Comparison of ENCODE assay signal across 25 cellular contexts in the genomic region with DNA sequence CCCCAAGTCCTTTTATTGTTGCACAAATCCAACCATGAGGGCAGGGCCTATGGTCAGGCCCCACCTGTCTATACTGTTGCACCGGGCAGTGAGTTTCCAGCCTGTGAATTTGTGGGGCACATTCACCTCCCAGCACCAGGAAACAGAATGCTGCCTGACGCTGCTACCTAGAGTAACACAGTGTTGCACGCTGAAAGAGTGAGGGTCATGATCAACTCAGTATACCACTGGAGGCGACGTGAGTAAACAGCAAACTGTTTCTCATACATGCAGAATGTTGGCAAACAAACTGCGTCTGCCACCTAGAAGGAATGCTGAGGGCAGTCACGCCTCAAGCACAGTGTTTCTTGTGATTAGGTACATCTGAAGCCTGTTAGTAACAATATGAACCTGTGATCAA. TPM values are rescaled to one million over a fixed set of nuclear protein-coding genes. Genes with fewer than 3 reads are reported as not detected.
DNase-seq lines count a peak whose midpoint lies in the region; ATAC-seq lines count a peak whose summit lies in the region.
"Had no signal": no experiment of that assay in that cellular context is flagged by ENCODE, and none has a peak within 500 bp of the region (broad histone marks: within the 10 kb centered on the region; RNA-seq: fewer than 3 reads in every experiment).

No MANE protein-coding gene starts in this region.

- H2AFZ ChIP-seq in GM23248, result no peak overlapping the region; the same call in 1 of the 2 replicates

- no peaks in the 10 kb centered on the region for H3K9me3 ChIP-seq in GM23248 (ENCODE audit: low read depth)
- H3K9me3 ChIP-seq: Caco-2 had no signal

- in situ Hi-C loops in GM23248 (cut with MboI), result no loop called here

- peaks cover 3% of the 10 kb centered on the region; the same call in 1 of the 2 replicates for H3F3A ChIP-seq in GM23248 (ENCODE audit: insufficient read depth)

- peak overlapping the region; percentile 41 for H3K4me3 Mint-ChIP-seq in central memory CD8-positive, alpha-beta T cell
- H3K4me3 Mint-ChIP-seq: CD4-positive, alpha-beta T cell; IgD-negative memory B cell had no signal

- H3K4me3 ChIP-seq in GM23248, result no peak overlapping the region
- H3K4me3 ChIP-seq: BLaER1 had no signal

- intact Hi-C loops in left colon (cut with DNase I, micrococcal nuclease), result no loop called here
- intact Hi-C loops in posterior vena cava (cut with DNase I), result no loop called here

- no peak overlapping the region for H3K9ac ChIP-seq in GM23248
- H3K9ac ChIP-seq: BLaER1 had no signal

- H3K9me2 ChIP-seq in GM23248 (ENCODE audit: insufficient read depth), result no peaks in the 10 kb centered on the region

- WGBS in GM23248 (ENCODE audit: low coverage in 1 of 2, low lambda C conversion rate in 2 of 2, missing lambda C conversion rate in 2 of 2), 2 experiments, result 35 to 41% methylated on average over 7 of the region's 7 CpGs

- no peaks in the 10 kb centered on the region for H4K20me1 ChIP-seq in GM23248 (ENCODE audit: insufficient read depth)
- H4K20me1 ChIP-seq: BLaER1 had no signal

- H3K4me2 ChIP-seq in GM23248 (ENCODE audit: unreplicated experiment), result no peak overlapping the region
- H3K4me2 ChIP-seq: BLaER1 had no signal

- H3K27me3 ChIP-seq in GM23248 (replicated peaks; ENCODE audit: insufficient read depth), result no peaks in the 10 kb centered on the region
- H3K27me3 ChIP-seq: BLaER1 had no signal

- H3K36me3 ChIP-seq in GM23248 (ENCODE audit: low read depth), result no peaks in the 10 kb centered on the region

- no peak overlapping the region for H3K27ac ChIP-seq in GM23248
- H3K27ac ChIP-seq: BLaER1 had no signal

- H3K79me2 ChIP-seq in GM23248 (ENCODE audit: insufficient read depth), result no peaks in the 10 kb centered on the region

- H3K36me3 Mint-ChIP-seq in central memory CD8-positive, alpha-beta T cell (ENCODE audit: insufficient read depth), result peaks cover 12% of the 10 kb centered on the region

- DNase-seq in GM23248, result peak; percentile 42
- DNase-seq in central memory CD8-positive, alpha-beta T cell (ENCODE audit: low spot score in 2 of 2), result no peak
- no peak for DNase-seq in left colon
- peak; percentile 56 for DNase-seq in posterior vena cava (ENCODE audit: low spot score)
- no peak for DNase-seq in activated gamma-delta T cell treated with Interleukin-2 at 50 U/mL for 16 hours
- DNase-seq in kidney tubule cell (ENCODE audit: low spot score), result no peak
- no peak for DNase-seq in activated T-cell treated with anti-CD3 and anti-CD28 coated beads for 4 hours
- DNase-seq in SK-N-DZ (ENCODE audit: low spot score), result no peak
- DNase-seq: Caco-2, DMS 273 treated with DMSO at 0.1 percent for 48 hours, DMS79 treated with DMSO at 0.1 percent for 48 hours, Karpas-422, MV-4-11, NCI-H1105 treated with DMSO at 0.1 percent for 48 hours, NCI-H2029 treated with DMSO at 0.1 percent for 48 hours, NCI-H2171, NCI-H345, NCI-H524 had no signal

- peaks cover 18% of the 10 kb centered on the region for H3K27me3 Mint-ChIP-seq in central memory CD8-positive, alpha-beta T cell

- no peaks in the 10 kb centered on the region for H3K4me1 ChIP-seq in GM23248 (ENCODE audit: insufficient read depth)
- H3K4me1 ChIP-seq: BLaER1, Caco-2 had no signal

- peak overlapping the region; percentile 84 for H3K27ac Mint-ChIP-seq in central memory CD8-positive, alpha-beta T cell (ENCODE audit: low read depth)
- H3K27ac Mint-ChIP-seq: CD4-positive, alpha-beta T cell; IgD-negative memory B cell had no signal

- ATAC-seq in central memory CD8-positive, alpha-beta T cell (replicated peaks; ENCODE audit: extremely low read depth, poor library complexity, severe bottlenecking), result peak; percentile 61
- ATAC-seq in left colon, result peak; percentile 25
- ATAC-seq: Right ventricle myocardium inferior had no signal

- peaks cover 7% of the 10 kb centered on the region for H3K4me1 Mint-ChIP-seq in central memory CD8-positive, alpha-beta T cell

- no peaks in the 10 kb centered on the region for H3K9me3 Mint-ChIP-seq in central memory CD8-positive, alpha-beta T cell
- H3K9me3 Mint-ChIP-seq: CD4-positive, alpha-beta T cell had no signal

RNA-seq across cellular contexts. Expression of a gene that starts 13.4 kb away (rescaled TPM):
- total RNA-seq in GM23248 (2014; rRNA removed; shearing (Covaris generic)), result 32.2 and 41.9 TPM in 2 replicates
- 15.1 and 17.8 TPM in 2 replicates for polyA plus RNA-seq in GM23248 (2016; fragmentation: Nextera tagmentation; extraction: Ambion mirVana)
- total RNA-seq in left colon, result 10 to 100 TPM; 35.1 to 41.5 TPM
- total RNA-seq in posterior vena cava, result 10 to 100 TPM; 30.1 to 30.7 TPM
- polyA plus RNA-seq in SK-N-DZ (2014; cell fraction: cytosol; rRNA removed), result 30.8 and 36.4 TPM in 2 replicates
- polyA plus RNA-seq in SK-N-DZ (2014; cell fraction: nucleus; rRNA removed), result 21.3 and 31.7 TPM in 2 replicates

RNA-seq across cellular contexts. Expression of a gene that starts 37.1 kb away (rescaled TPM):
- total RNA-seq in GM23248 (2014; rRNA removed; shearing (Covaris generic)), result not detected in 2 replicates
- polyA plus RNA-seq in GM23248 (2016; fragmentation: Nextera tagmentation; extraction: Ambion mirVana), result not detected in 2 replicates
- total RNA-seq in left colon (1 to 10 TPM; 1.8 to 4.6 TPM), posterior vena cava (10 to 100 TPM in 1 of 2 donors, 1 to 10 TPM in 1; 3.6 to 14.5 TPM)
- not detected in 2 replicates for polyA plus RNA-seq in SK-N-DZ (2014; cell fraction: cytosol; rRNA removed)
- polyA plus RNA-seq in SK-N-DZ (2014; cell fraction: nucleus; rRNA removed), result 3.6 TPM in 1 of 2 replicates, not detected in the other
- total RNA-seq: H4, M059J had no signal
- polyA plus RNA-seq: IgD-negative memory B cell had no signal

RNA-seq across cellular contexts. Expression of a gene that starts 47.3 kb away (rescaled TPM):
- 12.3 and 14.8 TPM in 2 replicates for total RNA-seq in GM23248 (2014; rRNA removed; shearing (Covaris generic))
- polyA plus RNA-seq in GM23248 (2016; fragmentation: Nextera tagmentation; extraction: Ambion mirVana), result 24.7 and 29.8 TPM in 2 replicates
- total RNA-seq in left colon, result 10 to 100 TPM; 43.5 to 45.6 TPM
- 10 to 100 TPM; 40.1 to 57.9 TPM for total RNA-seq in posterior vena cava
- 12.4 and 21.0 TPM in 2 replicates for polyA plus RNA-seq in SK-N-DZ (2014; cell fraction: cytosol; rRNA removed)
- polyA plus RNA-seq in SK-N-DZ (2014; cell fraction: nucleus; rRNA removed), result 11.6 and 44.0 TPM in 2 replicates

RNA-seq across cellular contexts. Expression of a gene that starts 47.6 kb away (rescaled TPM):
- 6.4 and 18.3 TPM in 2 replicates for total RNA-seq in GM23248 (2014; rRNA removed; shearing (Covaris generic))
- 2.4 and 3.2 TPM in 2 replicates for polyA plus RNA-seq in GM23248 (2016; fragmentation: Nextera tagmentation; extraction: Ambion mirVana)
- total RNA-seq in left colon (1 to 10 TPM; 6.2 to 9.6 TPM), posterior vena cava (1 to 10 TPM; 4.8 to 5.2 TPM)
- polyA plus RNA-seq in SK-N-DZ (2014; cell fraction: cytosol; rRNA removed), result 8.6 and 9.7 TPM in 2 replicates
- polyA plus RNA-seq in SK-N-DZ (2014; cell fraction: nucleus; rRNA removed), result 6.7 and 12.9 TPM in 2 replicates

RNA-seq across cellular contexts. Expression of a gene that starts 57.4 kb away (rescaled TPM):
- total RNA-seq in GM23248 (2014; rRNA removed; shearing (Covaris generic)), result not detected in 2 replicates
- not detected in 2 replicates for polyA plus RNA-seq in GM23248 (2016; fragmentation: Nextera tagmentation; extraction: Ambion mirVana)
- total RNA-seq in left colon, result not detected
- total RNA-seq in posterior vena cava, result not detected
- polyA plus RNA-seq in SK-N-DZ (2014; cell fraction: cytosol; rRNA removed), result not detected in 2 replicates
- polyA plus RNA-seq in SK-N-DZ (2014; cell fraction: nucleus; rRNA removed), result not detected in 2 replicates
- total RNA-seq: Caco-2; CD4-positive, alpha-beta T cell; H4; M059J; OCI-LY7; Right ventricle myocardium inferior had no signal
- polyA plus RNA-seq: IgD-negative memory B cell had no signal

Comparison
In these comparisons a context has a peak if more than half of its experiments do, and no peak if none do; other contexts are left out.
1. DNase-seq: peak in GM23248 (single experiment) and posterior vena cava (single experiment); none in central memory CD8-positive, alpha-beta T cell (0 of 2), left colon (0 of 2), activated gamma-delta T cell treated with Interleukin-2 at 50 U/mL for 16 hours (single experiment), kidney tubule cell (single experiment), activated T-cell treated with anti-CD3 and anti-CD28 coated beads for 4 hours (single experiment) and SK-N-DZ (single experiment).